1 cellular context compared by ENCODE assay signal in the genomic region with DNA sequence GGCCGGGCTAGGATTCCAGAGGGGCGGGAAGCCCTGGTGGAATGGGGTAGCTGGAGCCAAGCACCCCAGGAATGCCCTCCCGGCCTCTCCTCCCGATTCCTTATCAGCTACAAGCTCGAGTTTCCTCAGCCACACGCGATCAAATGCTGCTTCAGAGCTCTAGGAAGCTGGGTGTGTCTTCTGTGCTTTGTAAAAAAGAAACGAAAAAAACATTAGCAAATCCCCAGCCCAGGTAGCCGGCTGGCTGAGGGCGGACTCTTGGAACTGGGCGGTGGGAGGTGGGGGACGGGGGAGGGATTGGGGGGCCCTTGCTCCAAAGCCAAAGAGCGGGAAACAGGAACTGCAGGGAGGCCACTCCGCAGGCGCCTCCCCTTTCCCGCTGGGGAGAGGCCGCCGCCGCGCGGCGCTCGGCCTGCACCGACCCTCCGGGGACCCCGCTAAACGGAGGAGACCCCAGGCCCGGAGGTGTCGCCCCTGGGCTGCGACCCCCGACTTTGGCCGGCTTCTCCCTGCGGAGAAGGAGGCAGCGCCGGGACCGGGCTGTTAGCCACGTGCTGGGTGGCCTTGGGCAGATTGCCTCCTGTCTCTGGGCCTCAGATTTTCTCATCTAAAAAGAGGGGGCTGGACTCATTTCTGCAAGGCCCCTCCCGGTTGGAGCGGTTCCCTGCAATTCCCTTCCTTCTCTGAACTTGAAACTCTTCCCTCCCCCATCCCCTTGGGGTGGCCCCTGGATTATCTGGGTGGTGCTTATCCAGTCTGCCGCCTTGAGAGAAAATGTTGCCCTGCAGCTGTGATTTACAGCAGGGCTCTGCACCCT.
TF ChIP-seq lines count a peak whose summit lies in the region.

No MANE protein-coding gene starts in this region.

TF ChIP-seq in K562, 482 proteins besides CTCF, POLR2A, EP300 and RAD21 (continued from another document and continues in another):
- TF ChIP-seq, protein P1, sequence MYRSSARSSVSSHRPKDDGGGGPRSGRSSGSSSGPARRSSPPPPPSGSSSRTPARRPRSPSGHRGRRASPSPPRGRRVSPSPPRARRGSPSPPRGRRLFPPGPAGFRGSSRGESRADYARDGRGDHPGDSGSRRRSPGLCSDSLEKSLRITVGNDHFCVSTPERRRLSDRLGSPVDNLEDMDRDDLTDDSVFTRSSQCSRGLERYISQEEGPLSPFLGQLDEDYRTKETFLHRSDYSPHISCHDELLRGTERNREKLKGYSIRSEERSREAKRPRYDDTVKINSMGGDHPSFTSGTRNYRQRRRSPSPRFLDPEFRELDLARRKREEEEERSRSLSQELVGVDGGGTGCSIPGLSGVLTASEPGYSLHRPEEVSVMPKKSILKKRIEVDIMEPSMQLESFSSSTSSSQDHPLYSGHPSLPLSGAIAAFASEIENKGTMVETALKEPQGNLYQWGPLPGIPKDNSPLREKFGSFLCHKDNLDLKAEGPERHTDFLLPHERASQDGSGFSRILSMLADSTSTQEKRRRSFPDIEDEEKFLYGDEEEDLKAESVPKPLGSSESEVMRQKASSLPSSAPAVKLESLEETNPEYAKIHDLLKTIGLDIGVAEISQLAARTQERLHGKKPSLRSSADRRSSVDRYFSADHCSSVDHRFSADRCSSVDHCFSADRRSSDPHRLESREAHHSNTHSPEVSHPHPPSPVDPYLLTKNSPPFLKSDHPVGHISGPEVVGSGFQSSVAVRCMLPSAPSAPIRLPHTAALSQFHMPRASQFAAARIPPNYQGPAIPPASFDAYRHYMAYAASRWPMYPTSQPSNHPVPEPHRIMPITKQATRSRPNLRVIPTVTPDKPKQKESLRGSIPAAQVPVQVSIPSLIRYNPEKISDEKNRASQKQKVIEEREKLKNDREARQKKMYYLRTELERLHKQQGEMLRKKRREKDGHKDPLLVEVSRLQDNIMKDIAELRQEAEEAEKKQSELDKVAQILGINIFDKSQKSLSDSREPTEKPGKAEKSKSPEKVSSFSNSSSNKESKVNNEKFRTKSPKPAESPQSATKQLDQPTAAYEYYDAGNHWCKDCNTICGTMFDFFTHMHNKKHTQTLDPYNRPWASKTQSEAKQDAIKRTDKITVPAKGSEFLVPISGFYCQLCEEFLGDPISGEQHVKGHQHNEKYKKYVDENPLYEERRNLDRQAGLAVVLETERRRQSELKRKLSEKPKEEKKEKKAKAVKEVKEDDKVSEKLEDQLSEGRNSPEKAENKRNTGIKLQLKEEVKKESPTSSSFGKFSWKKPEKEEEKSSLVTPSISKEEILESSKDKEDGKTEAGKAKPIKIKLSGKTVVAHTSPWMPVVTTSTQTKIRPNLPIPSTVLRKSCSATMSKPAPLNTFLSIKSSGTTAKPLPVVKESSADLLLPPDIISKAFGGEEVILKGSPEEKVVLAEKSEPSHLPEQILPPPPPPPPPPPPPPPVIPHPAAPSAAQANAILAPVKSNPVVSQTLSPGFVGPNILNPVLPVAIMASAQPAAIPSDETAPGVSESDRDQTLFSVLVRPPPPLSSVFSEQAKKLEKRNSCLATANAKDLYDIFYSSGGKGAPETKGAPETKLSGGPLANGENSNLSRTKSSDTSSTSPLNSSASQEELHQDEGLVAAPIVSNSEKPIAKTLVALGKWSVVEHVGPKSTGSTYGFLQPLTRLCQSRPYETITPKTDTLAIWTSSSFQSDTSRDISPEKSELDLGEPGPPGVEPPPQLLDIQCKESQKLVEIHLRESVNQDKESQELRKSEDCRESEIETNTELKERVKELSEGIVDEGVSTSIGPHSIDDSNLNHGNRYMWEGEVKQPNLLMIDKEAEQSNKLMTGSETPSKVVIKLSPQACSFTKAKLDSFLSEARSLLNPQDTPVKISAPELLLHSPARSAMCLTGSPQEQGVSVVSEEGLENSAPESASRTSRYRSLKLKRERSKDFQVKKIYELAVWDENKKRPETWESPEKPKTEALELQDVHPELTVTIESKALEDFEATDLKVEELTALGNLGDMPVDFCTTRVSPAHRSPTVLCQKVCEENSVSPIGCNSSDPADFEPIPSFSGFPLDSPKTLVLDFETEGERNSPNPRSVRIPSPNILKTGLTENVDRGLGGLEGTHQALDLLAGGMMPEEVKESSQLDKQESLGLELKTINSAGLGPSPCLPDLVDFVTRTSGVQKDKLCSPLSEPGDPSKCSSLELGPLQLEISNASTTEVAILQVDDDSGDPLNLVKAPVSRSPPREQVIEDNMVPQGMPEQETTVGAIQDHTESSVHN (IDR thresholded peaks at IDR 0.05; ENCODE audit: borderline replicate concordance in 1 of 2, low read depth in 1 of 2): no peak
- TF ChIP-seq TCF7L2 (IDR thresholded peaks at IDR 0.05; ENCODE audit: low read depth, low read length): no peak
- TF ChIP-seq ZFP1 (CRISPR knock-in tag; IDR thresholded peaks at IDR 0.05): no peak
- TF ChIP-seq, protein P2, sequence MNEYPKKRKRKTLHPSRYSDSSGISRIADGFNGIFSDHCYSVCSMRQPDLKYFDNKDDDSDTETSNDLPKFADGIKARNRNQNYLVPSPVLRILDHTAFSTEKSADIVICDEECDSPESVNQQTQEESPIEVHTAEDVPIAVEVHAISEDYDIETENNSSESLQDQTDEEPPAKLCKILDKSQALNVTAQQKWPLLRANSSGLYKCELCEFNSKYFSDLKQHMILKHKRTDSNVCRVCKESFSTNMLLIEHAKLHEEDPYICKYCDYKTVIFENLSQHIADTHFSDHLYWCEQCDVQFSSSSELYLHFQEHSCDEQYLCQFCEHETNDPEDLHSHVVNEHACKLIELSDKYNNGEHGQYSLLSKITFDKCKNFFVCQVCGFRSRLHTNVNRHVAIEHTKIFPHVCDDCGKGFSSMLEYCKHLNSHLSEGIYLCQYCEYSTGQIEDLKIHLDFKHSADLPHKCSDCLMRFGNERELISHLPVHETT (CRISPR knock-in tag; conservative IDR thresholded peaks at IDR 0.05 in 1 of 2, IDR thresholded peaks at IDR 0.05 in 1 of 2): no peak
- no peak for TF ChIP-seq HIVEP1 (CRISPR knock-in tag; IDR thresholded peaks at IDR 0.05)
- TF ChIP-seq, protein P3, sequence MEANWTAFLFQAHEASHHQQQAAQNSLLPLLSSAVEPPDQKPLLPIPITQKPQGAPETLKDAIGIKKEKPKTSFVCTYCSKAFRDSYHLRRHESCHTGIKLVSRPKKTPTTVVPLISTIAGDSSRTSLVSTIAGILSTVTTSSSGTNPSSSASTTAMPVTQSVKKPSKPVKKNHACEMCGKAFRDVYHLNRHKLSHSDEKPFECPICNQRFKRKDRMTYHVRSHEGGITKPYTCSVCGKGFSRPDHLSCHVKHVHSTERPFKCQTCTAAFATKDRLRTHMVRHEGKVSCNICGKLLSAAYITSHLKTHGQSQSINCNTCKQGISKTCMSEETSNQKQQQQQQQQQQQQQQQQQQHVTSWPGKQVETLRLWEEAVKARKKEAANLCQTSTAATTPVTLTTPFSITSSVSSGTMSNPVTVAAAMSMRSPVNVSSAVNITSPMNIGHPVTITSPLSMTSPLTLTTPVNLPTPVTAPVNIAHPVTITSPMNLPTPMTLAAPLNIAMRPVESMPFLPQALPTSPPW (CRISPR knock-in tag; IDR thresholded peaks at IDR 0.05): peak; percentile 50
- TF ChIP-seq, protein P4, sequence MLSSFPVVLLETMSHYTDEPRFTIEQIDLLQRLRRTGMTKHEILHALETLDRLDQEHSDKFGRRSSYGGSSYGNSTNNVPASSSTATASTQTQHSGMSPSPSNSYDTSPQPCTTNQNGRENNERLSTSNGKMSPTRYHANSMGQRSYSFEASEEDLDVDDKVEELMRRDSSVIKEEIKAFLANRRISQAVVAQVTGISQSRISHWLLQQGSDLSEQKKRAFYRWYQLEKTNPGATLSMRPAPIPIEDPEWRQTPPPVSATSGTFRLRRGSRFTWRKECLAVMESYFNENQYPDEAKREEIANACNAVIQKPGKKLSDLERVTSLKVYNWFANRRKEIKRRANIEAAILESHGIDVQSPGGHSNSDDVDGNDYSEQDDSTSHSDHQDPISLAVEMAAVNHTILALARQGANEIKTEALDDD (IDR thresholded peaks at IDR 0.05): no peak
- no peak for TF ChIP-seq ZNF780A (CRISPR knock-in tag; IDR thresholded peaks at IDR 0.05)
- no peak for TF ChIP-seq CEBPB (tag; IDR thresholded peaks at IDR 0.05)
- no peak for TF ChIP-seq MED1 (CRISPR knock-in tag; IDR thresholded peaks at IDR 0.05; ENCODE audit: borderline replicate concordance)
- no peak for TF ChIP-seq MTA3 (IDR thresholded peaks at IDR 0.05; ENCODE audit: borderline replicate concordance)
- TF ChIP-seq, protein P5, sequence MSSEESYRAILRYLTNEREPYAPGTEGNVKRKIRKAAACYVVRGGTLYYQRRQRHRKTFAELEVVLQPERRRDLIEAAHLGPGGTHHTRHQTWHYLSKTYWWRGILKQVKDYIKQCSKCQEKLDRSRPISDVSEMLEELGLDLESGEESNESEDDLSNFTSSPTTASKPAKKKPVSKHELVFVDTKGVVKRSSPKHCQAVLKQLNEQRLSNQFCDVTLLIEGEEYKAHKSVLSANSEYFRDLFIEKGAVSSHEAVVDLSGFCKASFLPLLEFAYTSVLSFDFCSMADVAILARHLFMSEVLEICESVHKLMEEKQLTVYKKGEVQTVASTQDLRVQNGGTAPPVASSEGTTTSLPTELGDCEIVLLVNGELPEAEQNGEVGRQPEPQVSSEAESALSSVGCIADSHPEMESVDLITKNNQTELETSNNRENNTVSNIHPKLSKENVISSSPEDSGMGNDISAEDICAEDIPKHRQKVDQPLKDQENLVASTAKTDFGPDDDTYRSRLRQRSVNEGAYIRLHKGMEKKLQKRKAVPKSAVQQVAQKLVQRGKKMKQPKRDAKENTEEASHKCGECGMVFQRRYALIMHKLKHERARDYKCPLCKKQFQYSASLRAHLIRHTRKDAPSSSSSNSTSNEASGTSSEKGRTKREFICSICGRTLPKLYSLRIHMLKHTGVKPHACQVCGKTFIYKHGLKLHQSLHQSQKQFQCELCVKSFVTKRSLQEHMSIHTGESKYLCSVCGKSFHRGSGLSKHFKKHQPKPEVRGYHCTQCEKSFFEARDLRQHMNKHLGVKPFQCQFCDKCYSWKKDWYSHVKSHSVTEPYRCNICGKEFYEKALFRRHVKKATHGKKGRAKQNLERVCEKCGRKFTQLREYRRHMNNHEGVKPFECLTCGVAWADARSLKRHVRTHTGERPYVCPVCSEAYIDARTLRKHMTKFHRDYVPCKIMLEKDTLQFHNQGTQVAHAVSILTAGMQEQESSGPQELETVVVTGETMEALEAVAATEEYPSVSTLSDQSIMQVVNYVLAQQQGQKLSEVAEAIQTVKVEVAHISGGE (CRISPR knock-in tag; IDR thresholded peaks at IDR 0.05): 0 out of 6 replicates have a peak, but pooled peaks of 1 of the 3 experiments have one; percentile 22
- no peak for TF ChIP-seq NR2F6 (CRISPR knock-in tag; IDR thresholded peaks at IDR 0.05)
- TF ChIP-seq TAF15 (IDR thresholded peaks at IDR 0.05; ENCODE audit: low read depth, low read length): no peak
- no peak for TF ChIP-seq SUPT5H (IDR thresholded peaks at IDR 0.05)
- TF ChIP-seq ZNF282 (CRISPR knock-in tag; IDR thresholded peaks at IDR 0.05): no peak
- TF ChIP-seq RFX7 (CRISPR knock-in tag; IDR thresholded peaks at IDR 0.05): no peak
- TF ChIP-seq SOX6 (IDR thresholded peaks at IDR 0.05): no peak
- TF ChIP-seq ILF3 (IDR thresholded peaks at IDR 0.05; ENCODE audit: borderline replicate concordance): no peak
- no peak for TF ChIP-seq BRD4 (IDR thresholded peaks at IDR 0.05)
- TF ChIP-seq, protein P6, sequence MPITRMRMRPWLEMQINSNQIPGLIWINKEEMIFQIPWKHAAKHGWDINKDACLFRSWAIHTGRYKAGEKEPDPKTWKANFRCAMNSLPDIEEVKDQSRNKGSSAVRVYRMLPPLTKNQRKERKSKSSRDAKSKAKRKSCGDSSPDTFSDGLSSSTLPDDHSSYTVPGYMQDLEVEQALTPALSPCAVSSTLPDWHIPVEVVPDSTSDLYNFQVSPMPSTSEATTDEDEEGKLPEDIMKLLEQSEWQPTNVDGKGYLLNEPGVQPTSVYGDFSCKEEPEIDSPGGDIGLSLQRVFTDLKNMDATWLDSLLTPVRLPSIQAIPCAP (CRISPR knock-in tag; IDR thresholded peaks at IDR 0.05; ENCODE audit: borderline replicate concordance): no peak
- no peak for TF ChIP-seq NFRKB (IDR thresholded peaks at IDR 0.05; ENCODE audit: low read depth)
- TF ChIP-seq, protein P7, sequence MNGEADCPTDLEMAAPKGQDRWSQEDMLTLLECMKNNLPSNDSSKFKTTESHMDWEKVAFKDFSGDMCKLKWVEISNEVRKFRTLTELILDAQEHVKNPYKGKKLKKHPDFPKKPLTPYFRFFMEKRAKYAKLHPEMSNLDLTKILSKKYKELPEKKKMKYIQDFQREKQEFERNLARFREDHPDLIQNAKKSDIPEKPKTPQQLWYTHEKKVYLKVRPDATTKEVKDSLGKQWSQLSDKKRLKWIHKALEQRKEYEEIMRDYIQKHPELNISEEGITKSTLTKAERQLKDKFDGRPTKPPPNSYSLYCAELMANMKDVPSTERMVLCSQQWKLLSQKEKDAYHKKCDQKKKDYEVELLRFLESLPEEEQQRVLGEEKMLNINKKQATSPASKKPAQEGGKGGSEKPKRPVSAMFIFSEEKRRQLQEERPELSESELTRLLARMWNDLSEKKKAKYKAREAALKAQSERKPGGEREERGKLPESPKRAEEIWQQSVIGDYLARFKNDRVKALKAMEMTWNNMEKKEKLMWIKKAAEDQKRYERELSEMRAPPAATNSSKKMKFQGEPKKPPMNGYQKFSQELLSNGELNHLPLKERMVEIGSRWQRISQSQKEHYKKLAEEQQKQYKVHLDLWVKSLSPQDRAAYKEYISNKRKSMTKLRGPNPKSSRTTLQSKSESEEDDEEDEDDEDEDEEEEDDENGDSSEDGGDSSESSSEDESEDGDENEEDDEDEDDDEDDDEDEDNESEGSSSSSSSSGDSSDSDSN (IDR thresholded peaks at IDR 0.05; ENCODE audit: borderline replicate concordance in 1 of 2, low read depth in 2 of 2, low read length in 2 of 2): no peak
- TF ChIP-seq, protein P8, sequence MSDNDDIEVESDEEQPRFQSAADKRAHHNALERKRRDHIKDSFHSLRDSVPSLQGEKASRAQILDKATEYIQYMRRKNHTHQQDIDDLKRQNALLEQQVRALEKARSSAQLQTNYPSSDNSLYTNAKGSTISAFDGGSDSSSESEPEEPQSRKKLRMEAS (CRISPR knock-in tag; IDR thresholded peaks at IDR 0.05): peak; percentile 82
- TF ChIP-seq ZNF175 (CRISPR knock-in tag; IDR thresholded peaks at IDR 0.05; ENCODE audit: low read depth): no peak
- no peak for TF ChIP-seq E2F3 (CRISPR knock-in tag; IDR thresholded peaks at IDR 0.05)
- no peak for TF ChIP-seq ERF (CRISPR knock-in tag; IDR thresholded peaks at IDR 0.05)
- TF ChIP-seq ZNF384 (IDR thresholded peaks at IDR 0.05; ENCODE audit: low read depth, low read length): no peak
- no peak for TF ChIP-seq RBM17 (IDR thresholded peaks at IDR 0.05; ENCODE audit: borderline replicate concordance, low read depth, low read length)
- TF ChIP-seq NCOA4 (IDR thresholded peaks at IDR 0.05; ENCODE audit: partially characterized antibody): no peak
- no peak for TF ChIP-seq HDAC6 (IDR thresholded peaks at IDR 0.05; ENCODE audit: low read depth, low read length)
- no peak for TF ChIP-seq ZC3H4 (CRISPR knock-in tag; IDR thresholded peaks at IDR 0.05; ENCODE audit: borderline replicate concordance)
- no peak for TF ChIP-seq NBN (IDR thresholded peaks at IDR 0.05; ENCODE audit: low read depth)
- TF ChIP-seq KDM1A (IDR thresholded peaks at IDR 0.05): peak; percentile 88 to 94
- no peak for TF ChIP-seq NCOA1 (IDR thresholded peaks at IDR 0.05; ENCODE audit: low read depth)
- no peak for TF ChIP-seq ZNF830 (CRISPR knock-in tag; IDR thresholded peaks at IDR 0.05)
- peak; percentile 42; the same call in 1 of the 2 replicates for TF ChIP-seq ELF1 (tag; IDR thresholded peaks at IDR 0.05)
- TF ChIP-seq HNRNPUL1 (IDR thresholded peaks at IDR 0.05; ENCODE audit: low read length): no peak
- TF ChIP-seq ARID2 (IDR thresholded peaks at IDR 0.05): no peak
